Comparison of ENCODE assay signal across 3 cellular contexts in the genomic region with DNA sequence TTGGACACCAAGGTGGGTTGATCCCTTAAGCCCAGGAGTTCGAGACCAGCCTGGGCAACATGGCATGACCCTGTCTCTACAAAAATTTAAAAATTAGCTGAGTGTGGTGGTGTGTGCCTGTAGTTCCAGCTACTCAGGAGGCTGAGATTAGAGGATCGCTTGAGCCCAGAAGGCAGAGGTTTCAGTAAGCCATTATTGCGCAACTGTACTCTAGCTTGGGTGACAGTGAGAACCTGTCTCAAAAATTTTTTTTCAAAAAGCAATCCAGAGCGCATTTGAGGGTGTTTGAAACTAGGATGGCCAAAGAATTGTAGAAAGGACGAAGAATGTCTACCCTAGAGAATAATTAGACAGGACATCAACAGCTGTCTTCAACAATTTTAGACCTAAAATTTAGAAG.
TF ChIP-seq lines count a peak whose summit lies in the region.

No MANE protein-coding gene starts in this region.

TF ChIP-seq in A549, 52 proteins besides CTCF, POLR2A, EP300 and RAD21:
- no peak for TF ChIP-seq FOSB (CRISPR knock-in tag; IDR thresholded peaks at IDR 0.05)
- TF ChIP-seq, protein P1, sequence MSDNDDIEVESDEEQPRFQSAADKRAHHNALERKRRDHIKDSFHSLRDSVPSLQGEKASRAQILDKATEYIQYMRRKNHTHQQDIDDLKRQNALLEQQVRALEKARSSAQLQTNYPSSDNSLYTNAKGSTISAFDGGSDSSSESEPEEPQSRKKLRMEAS (IDR thresholded peaks at IDR 0.05) = no peak
- TF ChIP-seq CEBPB (IDR thresholded peaks at IDR 0.05) = peak; percentile 75 to 83
- no peak for TF ChIP-seq BCL3 (IDR thresholded peaks at IDR 0.05)

TF ChIP-seq in IMR-90, 13 proteins besides CTCF, POLR2A, EP300 and RAD21:
- TF ChIP-seq CEBPB (IDR thresholded peaks at IDR 0.05; ENCODE audit: low read depth, low read length) (peak; percentile 84), MAZ (IDR thresholded peaks at IDR 0.05; ENCODE audit: borderline replicate concordance, low read depth, low read length) (no peak), MXI1 (IDR thresholded peaks at IDR 0.05; ENCODE audit: borderline replicate concordance, low read depth, low read length) (no peak)

TF ChIP-seq in H1, 55 proteins besides CTCF, POLR2A, EP300 and RAD21:
- TF ChIP-seq CEBPB (IDR thresholded peaks at IDR 0.05; ENCODE audit: low read depth, low read length) = peak; percentile 90
- TF ChIP-seq MAFK (IDR thresholded peaks at IDR 0.05; ENCODE audit: low read depth, low read length) = no peak
